In the genomic region with DNA sequence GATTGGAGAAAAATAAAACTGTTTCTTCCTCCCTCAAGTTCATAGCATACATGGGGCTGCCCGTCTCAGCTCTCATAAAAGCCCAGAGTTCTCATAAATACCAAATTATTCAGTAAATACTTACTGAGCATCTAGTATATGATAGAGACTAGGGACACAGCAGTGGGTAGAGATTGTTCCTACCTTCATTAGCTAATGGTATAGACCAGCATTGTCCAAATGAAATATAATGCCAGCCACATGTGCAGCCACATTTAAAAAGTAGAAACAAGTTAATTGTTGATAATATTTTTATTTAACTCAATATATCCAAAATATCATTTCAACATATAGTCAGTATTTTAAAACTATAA, we compare ENCODE assay signal across 28 cellular contexts. TPM values are rescaled to one million over a fixed set of nuclear protein-coding genes. Genes with fewer than 3 reads are reported as not detected.
DNase-seq lines count a peak whose midpoint lies in the region; ATAC-seq and TF ChIP-seq lines count a peak whose summit lies in the region.
"Had no signal": no experiment of that assay in that cellular context is flagged by ENCODE, and none has a peak within 500 bp of the region (broad histone marks: within the 10 kb centered on the region; RNA-seq: fewer than 3 reads in every experiment).

No MANE protein-coding gene starts in this region.

- TF ChIP-seq CTCF in HEK293 (tag by site-specific recombination; IDR thresholded peaks at IDR 0.05) (no peak), dorsolateral prefrontal cortex (IDR thresholded peaks at IDR 0.05 in 54 of 56, conservative IDR thresholded peaks at IDR 0.05 in 2 of 56; ENCODE audit: low read depth in 1 of 56, partially characterized antibody in 56 of 56) (no peak), nephron (IDR thresholded peaks at IDR 0.05; ENCODE audit: unreplicated experiment in 3 of 3) (no peak), tibial nerve (IDR thresholded peaks at IDR 0.05) (no peak)

- TF ChIP-seq POLR2A in tibial nerve (IDR thresholded peaks at IDR 0.05), result no peak

- TF ChIP-seq EP300 in tibial nerve (IDR thresholded peaks at IDR 0.05), result no peak

- POLR2A ChIA-PET in HEK293 (lab: Yijun Ruan, JAX), result interaction anchor here (1.5 kb wide), 1 partner anchor 10 kb away, joined by 4 read pairs; no protein-coding TSS in a partner anchor

- H3K27me3 Mint-ChIP-seq in nephron (ENCODE audit: low read depth), result peaks cover 8% of the 10 kb centered on the region

- peaks cover 14% of the 10 kb centered on the region for H3K4me1 Mint-ChIP-seq in nephron

- no peaks in the 10 kb centered on the region for H3K4me1 ChIP-seq in HEK293 (ENCODE audit: control insufficient read depth, insufficient read depth, low read length)
- peaks cover 0 to 26% (median 15%) of the 10 kb centered on the region in 4 donors for H3K4me1 ChIP-seq in tibial nerve
- H3K4me1 ChIP-seq: colonic mucosa had no signal

- WGBS in tibial nerve, 2 donors, result 78 to 86% methylated on average over 1 of the region's 1 CpG

- intact Hi-C loops in dorsolateral prefrontal cortex (cut with DNase I), result no loop called here

- peaks cover 8% of the 10 kb centered on the region for H3K36me3 Mint-ChIP-seq in nephron (ENCODE audit: low read depth)

- peak overlapping the region in 2 of 3 experiments; percentile 80 to 86 for H3K27ac Mint-ChIP-seq in nephron
- H3K27ac Mint-ChIP-seq: activated naive CD8-positive, alpha-beta T cell; stimulated activated naive CD8-positive, alpha-beta T cell treated with anti-CD3 and anti-CD28 coated beads, Interleukin-15, Interleukin-2, amounts not matched to agents 100 ng/mL and 50 ng/mL, for 24 hours had no signal

- H3K36me3 ChIP-seq in HEK293 (ENCODE audit: control insufficient read depth in 2 of 2, insufficient read depth in 1 of 2, low read length in 2 of 2) (no peaks in the 10 kb centered on the region), tibial nerve (peaks cover 0 to 6% (median 0%) of the 10 kb centered on the region in 3 donors)
- H3K36me3 ChIP-seq: colonic mucosa, left lung, vagina had no signal

- no peak for ATAC-seq in HG03520 (IDR thresholded peaks at IDR 0.05; ENCODE audit: unreplicated experiment)
- ATAC-seq: left lung had no signal

- H3K27ac ChIP-seq in HEK293 (ENCODE audit: extremely low read depth, low read depth, low read length) (no peak overlapping the region), dorsolateral prefrontal cortex (peak overlapping the region in 39 of 59 donors; percentile 49 to 96 (median 89)), tibial nerve (peak overlapping the region in 3 of 4 donors; percentile 85 to 89 (median 86))
- H3K27ac ChIP-seq: colonic mucosa, left lung, VCaP had no signal

- H3K9me3 Mint-ChIP-seq in nephron, result no peaks in the 10 kb centered on the region
- H3K9me3 Mint-ChIP-seq: stimulated activated naive CD8-positive, alpha-beta T cell treated with anti-CD3 and anti-CD28 coated beads, Interleukin-15, Interleukin-2, amounts not matched to agents 100 ng/mL and 50 ng/mL, for 24 hours had no signal

- H3K4me3 Mint-ChIP-seq in nephron, result peak overlapping the region; percentile 85 to 95 (median 93)

- H3K4me3 ChIP-seq in HEK293 (ENCODE audit: low read depth, low read length) (no peak overlapping the region), dorsolateral prefrontal cortex (peak overlapping the region in 25 of 59 donors; percentile 2 to 92 (median 83)), tibial nerve (no peak overlapping the region)
- H3K4me3 ChIP-seq: colonic mucosa had no signal

- CTCF ChIA-PET in HEK293 (lab: Yijun Ruan, JAX), result interaction anchor here (0.9 to 2.9 kb wide), 2 partner anchors 19 to 158 kb away, joined by 3 to 14 read pairs; no protein-coding TSS in a partner anchor

- no peaks in the 10 kb centered on the region for H3K27me3 ChIP-seq in dorsolateral prefrontal cortex
- H3K27me3 ChIP-seq in tibial nerve, result no peaks in the 10 kb centered on the region
- H3K27me3 ChIP-seq: vagina had no signal

- no peak for DNase-seq in dorsolateral prefrontal cortex
- no peak for DNase-seq in tibial nerve (ENCODE audit: low spot score in 2 of 2)
- DNase-seq in stimulated activated CD4-positive, alpha-beta T cell treated with anti-CD3 and anti-CD28 coated beads, Interleukin-15, amount 100 ng/mL, for 24 hours, result no peak
- no peak for DNase-seq in anterior cingulate cortex (lab: John Stamatoyannopoulos, UW)
- DNase-seq: activated CD4-positive, alpha-beta T cell treated with anti-CD3 and anti-CD28 coated beads for 48 hours; activated CD8-positive, alpha-beta memory T cell treated with anti-CD3 and anti-CD28 coated beads for 24 hours; activated effector memory CD4-positive, alpha-beta T cell treated with Interleukin-2 at 50 U/mL for 16 hours; colonic mucosa; effector CD8-positive, alpha-beta T cell; Kasumi-1; left lung; mesenchymal stem cell; MV-4-11; NCI-H2107; NCI-H774; retina; SIG-M5; stimulated activated CD8-positive, alpha-beta memory T cell treated with anti-CD3 and anti-CD28 coated beads, Interleukin-4, amount 100 ng/mL, for 48 hours; SW 1271; T1000 had no signal

- H3K9me3 ChIP-seq in HEK293 (ENCODE audit: control insufficient read depth, insufficient read depth, low read depth, low read length) (no peaks in the 10 kb centered on the region), tibial nerve (no peaks in the 10 kb centered on the region)
- H3K9me3 ChIP-seq: colonic mucosa, left lung, vagina had no signal

TF ChIP-seq in HEK293, 187 proteins besides CTCF, POLR2A, EP300 and RAD21:
- TF ChIP-seq ZNF664 (tag by site-specific recombination; IDR thresholded peaks at IDR 0.05), result peak; percentile 58; the same call in 1 of the 2 replicates
- TF ChIP-seq, protein P1, sequence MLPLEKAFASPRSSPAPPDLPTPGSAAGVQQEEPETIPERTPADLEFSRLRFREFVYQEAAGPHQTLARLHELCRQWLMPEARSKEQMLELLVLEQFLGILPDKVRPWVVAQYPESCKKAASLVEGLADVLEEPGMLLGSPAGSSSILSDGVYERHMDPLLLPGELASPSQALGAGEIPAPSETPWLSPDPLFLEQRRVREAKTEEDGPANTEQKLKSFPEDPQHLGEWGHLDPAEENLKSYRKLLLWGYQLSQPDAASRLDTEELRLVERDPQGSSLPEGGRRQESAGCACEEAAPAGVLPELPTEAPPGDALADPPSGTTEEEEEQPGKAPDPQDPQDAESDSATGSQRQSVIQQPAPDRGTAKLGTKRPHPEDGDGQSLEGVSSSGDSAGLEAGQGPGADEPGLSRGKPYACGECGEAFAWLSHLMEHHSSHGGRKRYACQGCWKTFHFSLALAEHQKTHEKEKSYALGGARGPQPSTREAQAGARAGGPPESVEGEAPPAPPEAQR (tag by site-specific recombination; IDR thresholded peaks at IDR 0.05), result no peak
- TF ChIP-seq, protein P2, sequence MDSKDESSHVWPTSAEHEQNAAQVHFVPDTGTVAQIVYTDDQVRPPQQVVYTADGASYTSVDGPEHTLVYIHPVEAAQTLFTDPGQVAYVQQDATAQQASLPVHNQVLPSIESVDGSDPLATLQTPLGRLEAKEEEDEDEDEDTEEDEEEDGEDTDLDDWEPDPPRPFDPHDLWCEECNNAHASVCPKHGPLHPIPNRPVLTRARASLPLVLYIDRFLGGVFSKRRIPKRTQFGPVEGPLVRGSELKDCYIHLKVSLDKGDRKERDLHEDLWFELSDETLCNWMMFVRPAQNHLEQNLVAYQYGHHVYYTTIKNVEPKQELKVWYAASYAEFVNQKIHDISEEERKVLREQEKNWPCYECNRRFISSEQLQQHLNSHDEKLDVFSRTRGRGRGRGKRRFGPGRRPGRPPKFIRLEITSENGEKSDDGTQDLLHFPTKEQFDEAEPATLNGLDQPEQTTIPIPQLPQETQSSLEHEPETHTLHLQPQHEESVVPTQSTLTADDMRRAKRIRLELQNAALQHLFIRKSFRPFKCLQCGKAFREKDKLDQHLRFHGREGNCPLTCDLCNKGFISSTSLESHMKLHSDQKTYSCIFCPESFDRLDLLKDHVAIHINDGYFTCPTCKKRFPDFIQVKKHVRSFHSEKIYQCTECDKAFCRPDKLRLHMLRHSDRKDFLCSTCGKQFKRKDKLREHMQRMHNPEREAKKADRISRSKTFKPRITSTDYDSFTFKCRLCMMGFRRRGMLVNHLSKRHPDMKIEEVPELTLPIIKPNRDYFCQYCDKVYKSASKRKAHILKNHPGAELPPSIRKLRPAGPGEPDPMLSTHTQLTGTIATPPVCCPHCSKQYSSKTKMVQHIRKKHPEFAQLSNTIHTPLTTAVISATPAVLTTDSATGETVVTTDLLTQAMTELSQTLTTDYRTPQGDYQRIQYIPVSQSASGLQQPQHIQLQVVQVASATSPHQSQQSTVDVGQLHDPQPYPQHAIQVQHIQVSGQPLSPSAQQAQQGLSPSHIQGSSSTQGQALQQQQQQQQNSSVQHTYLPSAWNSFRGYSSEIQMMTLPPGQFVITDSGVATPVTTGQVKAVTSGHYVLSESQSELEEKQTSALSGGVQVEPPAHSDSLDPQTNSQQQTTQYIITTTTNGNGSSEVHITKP (tag by site-specific recombination; IDR thresholded peaks at IDR 0.05), result peak; percentile 57
- TF ChIP-seq ZNF529 (tag by site-specific recombination; IDR thresholded peaks at IDR 0.05; ENCODE audit: insufficient replicate concordance), result no peak

RNA-seq across cellular contexts. Expression of a gene that starts 1.1 kb away (rescaled TPM):
- 10 to 100 TPM in 3 of 120 experiments, 1 to 10 TPM in 117; 2.6 to 11.1 (median 5.7) TPM for total RNA-seq in dorsolateral prefrontal cortex
- total RNA-seq in tibial nerve, result 1 to 10 TPM; 2.8 to 3.7 (median 3.1) TPM
- total RNA-seq: colonic mucosa, epithelial cell of proximal tubule, vagina had no signal

RNA-seq across cellular contexts. Expression of a gene that starts 1.3 kb away (rescaled TPM):
- total RNA-seq in dorsolateral prefrontal cortex, result 10 to 100 TPM in 24 of 120 experiments, 1 to 10 TPM in 96; 4.0 to 19.1 (median 8.0) TPM
- 10 to 100 TPM; 31.8 to 61.3 (median 44.6) TPM for total RNA-seq in tibial nerve
- total RNA-seq: epithelial cell of proximal tubule had no signal

RNA-seq across cellular contexts. Expression of a gene that starts 26.2 kb away (rescaled TPM):
- total RNA-seq in dorsolateral prefrontal cortex, result 1 to 10 TPM in 59 of 120 experiments, under 1 TPM in 50, not detected in 11; 0.29 to 3.8 (median 1.0) TPM
- 10 to 100 TPM in 1 of 4 donors, 1 to 10 TPM in 3; 3.0 to 11.8 (median 8.0) TPM for total RNA-seq in tibial nerve
- total RNA-seq: epithelial cell of proximal tubule, vagina had no signal

RNA-seq across cellular contexts. Expression of a gene that starts 52.4 kb away (rescaled TPM):
- total RNA-seq in dorsolateral prefrontal cortex, result 1 to 10 TPM in 27 of 120 experiments, under 1 TPM in 76, not detected in 17; 0.16 to 4.8 (median 0.64) TPM
- 1 to 10 TPM in 1 of 4 donors, under 1 TPM in 1, not detected in 2; 0.66 to 1.3 TPM for total RNA-seq in tibial nerve
- total RNA-seq: epithelial cell of proximal tubule, left lung, vagina had no signal
